30 cellular contexts compared by ENCODE assay signal in the genomic region with DNA sequence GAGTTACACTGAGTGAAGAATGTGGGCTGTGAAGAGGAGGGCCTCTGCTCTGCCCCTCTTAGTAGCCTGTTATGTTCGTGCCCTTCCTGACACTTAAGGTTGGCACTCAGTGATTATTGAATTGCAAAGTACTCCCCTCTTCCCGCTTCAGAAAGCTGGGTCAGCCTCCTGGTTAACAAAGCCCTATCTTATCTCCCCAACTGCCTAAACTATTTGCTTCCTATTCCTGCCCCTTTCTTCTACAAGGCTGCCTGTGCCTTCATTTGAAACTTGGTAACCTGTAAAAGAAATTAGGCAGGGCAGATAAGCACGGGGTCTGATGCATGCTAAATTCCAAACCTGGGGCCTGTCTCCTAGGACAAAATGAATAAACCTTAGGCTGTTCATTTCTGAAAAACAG. TPM values are rescaled to one million over a fixed set of nuclear protein-coding genes. Genes with fewer than 3 reads are reported as not detected.
"Had no signal": no experiment of that assay in that cellular context is flagged by ENCODE, and none has a peak within 500 bp of the region (broad histone marks: within the 10 kb centered on the region; RNA-seq: fewer than 3 reads in every experiment).

No MANE protein-coding gene starts in this region.

- H3K9me3 ChIP-seq: esophagus squamous epithelium, psoas muscle, thyroid gland, upper lobe of right lung had no signal

- H3K27ac Mint-ChIP-seq: activated B cell treated with CpG ODN at 0.5 μM for 24 hours; activated CD8-positive, alpha-beta memory T cell treated with anti-CD3 and anti-CD28 coated beads, Interleukin-2, amount 10 ng/mL, durations not matched to agents 7 days and 5 days; activated CD8-positive, alpha-beta T cell treated with anti-CD3 and anti-CD28 coated beads, Interleukin-2, amount 10 ng/mL, durations not matched to agents 7 days and 5 days; activated naive CD8-positive, alpha-beta T cell; activated T-cell treated with anti-CD3 and anti-CD28 coated beads, Interleukin-2, amount 50 U/mL, for 72 hours; naive thymus-derived CD4-positive, alpha-beta T cell; stimulated activated memory B cell treated with anti-CD40 and anti-IgM and Interleukin-4, amounts not matched to agents 10 μg/mL and 1 μg/mL and 100 μg/mL, for 72 hours; stimulated activated naive CD8-positive, alpha-beta T cell treated with anti-CD3 and anti-CD28 coated beads, Interleukin-15, amount 100 ng/mL, for 72 hours; T-helper 2 cell treated with Interferon-gamma antibody and Interleukin-4, amounts not matched to agents 5 μg/mL and 100 μg/mL, for 36 hours had no signal

- H3K4me1 ChIP-seq: esophagus squamous epithelium, parathyroid adenoma, psoas muscle, thyroid gland, upper lobe of right lung had no signal

- H3K36me3 Mint-ChIP-seq: activated CD8-positive, alpha-beta memory T cell treated with anti-CD3 and anti-CD28 coated beads, Interleukin-2, amount 10 ng/mL, durations not matched to agents 7 days and 5 days; activated naive CD8-positive, alpha-beta T cell; naive thymus-derived CD4-positive, alpha-beta T cell; stimulated activated memory B cell treated with anti-CD40 and anti-IgM and Interleukin-4, amounts not matched to agents 10 μg/mL and 1 μg/mL and 100 μg/mL, for 72 hours had no signal

- H3K79me2 ChIP-seq: parathyroid adenoma had no signal

- H3K4me3 Mint-ChIP-seq: activated B cell treated with CpG ODN at 0.5 μM for 24 hours; activated CD8-positive, alpha-beta memory T cell treated with anti-CD3 and anti-CD28 coated beads, Interleukin-2, amount 10 ng/mL, durations not matched to agents 7 days and 5 days; activated CD8-positive, alpha-beta T cell treated with anti-CD3 and anti-CD28 coated beads, Interleukin-2, amount 10 ng/mL, durations not matched to agents 7 days and 5 days; activated naive CD8-positive, alpha-beta T cell; activated T-cell treated with anti-CD3 and anti-CD28 coated beads, Interleukin-2, amount 50 U/mL, for 72 hours; naive thymus-derived CD4-positive, alpha-beta T cell; neural crest cell; stimulated activated memory B cell treated with anti-CD40 and anti-IgM and Interleukin-4, amounts not matched to agents 10 μg/mL and 1 μg/mL and 100 μg/mL, for 72 hours; stimulated activated naive CD8-positive, alpha-beta T cell treated with anti-CD3 and anti-CD28 coated beads, Interleukin-15, amount 100 ng/mL, for 72 hours; T-helper 2 cell treated with Interferon-gamma antibody and Interleukin-4, amounts not matched to agents 5 μg/mL and 100 μg/mL, for 36 hours had no signal

- H3K4me1 Mint-ChIP-seq: activated B cell treated with CpG ODN at 0.5 μM for 24 hours; activated CD8-positive, alpha-beta memory T cell treated with anti-CD3 and anti-CD28 coated beads, Interleukin-2, amount 10 ng/mL, durations not matched to agents 7 days and 5 days; naive thymus-derived CD4-positive, alpha-beta T cell; stimulated activated memory B cell treated with anti-CD40 and anti-IgM and Interleukin-4, amounts not matched to agents 10 μg/mL and 1 μg/mL and 100 μg/mL, for 72 hours; stimulated activated naive CD8-positive, alpha-beta T cell treated with anti-CD3 and anti-CD28 coated beads, Interleukin-15, amount 100 ng/mL, for 72 hours had no signal

- H3K9me3 Mint-ChIP-seq: activated B cell treated with CpG ODN at 0.5 μM for 24 hours; activated T-cell treated with anti-CD3 and anti-CD28 coated beads, Interleukin-2, amount 50 U/mL, for 72 hours; stimulated activated memory B cell treated with anti-CD40 and anti-IgM and Interleukin-4, amounts not matched to agents 10 μg/mL and 1 μg/mL and 100 μg/mL, for 72 hours; stimulated activated naive CD8-positive, alpha-beta T cell treated with anti-CD3 and anti-CD28 coated beads, Interleukin-15, amount 100 ng/mL, for 72 hours; T-helper 2 cell treated with Interferon-gamma antibody and Interleukin-4, amounts not matched to agents 5 μg/mL and 100 μg/mL, for 36 hours had no signal

- H3K27me3 ChIP-seq: esophagus squamous epithelium, thyroid gland, upper lobe of right lung had no signal

- H3K4me3 ChIP-seq: esophagus squamous epithelium, psoas muscle, smooth muscle cell, thyroid gland, upper lobe of right lung had no signal

- DNase-seq: activated B cell treated with CpG ODN at 0.5 μM for 24 hours; activated CD8-positive, alpha-beta memory T cell treated with anti-CD3 and anti-CD28 coated beads, Interleukin-2, amount 10 ng/mL, durations not matched to agents 7 days and 5 days; activated CD8-positive, alpha-beta T cell treated with anti-CD3 and anti-CD28 coated beads, Interleukin-2, amount 10 ng/mL, durations not matched to agents 7 days and 5 days; activated naive CD4-positive, alpha-beta T cell; activated T-cell treated with anti-CD3 and anti-CD28 coated beads for 4 hours; activated T-cell treated with anti-CD3 and anti-CD28 coated beads, Interleukin-2, amount 50 U/mL, for 72 hours; anterior cingulate cortex; esophagus squamous epithelium; foreskin melanocyte; islet precursor cell; mammary epithelial cell; midbrain; naive thymus-derived CD4-positive, alpha-beta T cell; occipital lobe; psoas muscle; stimulated activated CD4-positive, alpha-beta T cell treated with anti-CD3 and anti-CD28 coated beads, Interleukin-1b, Interleukin-23, amount 100 ng/mL, for 48 hours; stimulated activated CD4-positive, alpha-beta T cell treated with anti-CD3 and anti-CD28 coated beads, Interleukin-4, amount 100 ng/mL, for 4 hours; stimulated activated CD8-positive, alpha-beta memory T cell treated with anti-CD3 and anti-CD28 coated beads, Interleukin-4, amount 100 ng/mL, for 48 hours; stimulated activated naive CD8-positive, alpha-beta T cell treated with anti-CD3 and anti-CD28 coated beads, Interleukin-15, amount 100 ng/mL, for 72 hours; substantia nigra; T-helper 1 cell; thyroid gland; upper lobe of right lung had no signal

- H3K27me3 Mint-ChIP-seq: stimulated activated naive CD8-positive, alpha-beta T cell treated with anti-CD3 and anti-CD28 coated beads, Interleukin-15, amount 100 ng/mL, for 72 hours had no signal

- H3K9ac ChIP-seq: parathyroid adenoma had no signal

- H3K4me2 ChIP-seq: smooth muscle cell had no signal

- H3K36me3 ChIP-seq: esophagus squamous epithelium, thyroid gland, upper lobe of right lung had no signal

- H2AFZ ChIP-seq: parathyroid adenoma had no signal

- ATAC-seq: activated CD8-positive, alpha-beta memory T cell treated with anti-CD3 and anti-CD28 coated beads, Interleukin-2, amount 10 ng/mL, durations not matched to agents 7 days and 5 days; activated CD8-positive, alpha-beta T cell treated with anti-CD3 and anti-CD28 coated beads, Interleukin-2, amount 10 ng/mL, durations not matched to agents 7 days and 5 days; activated T-cell treated with anti-CD3 and anti-CD28 coated beads, Interleukin-2, amount 50 U/mL, for 72 hours; naive thymus-derived CD4-positive, alpha-beta T cell; psoas muscle; stimulated activated memory B cell treated with anti-CD40 and anti-IgM and Interleukin-4, amounts not matched to agents 10 μg/mL and 1 μg/mL and 100 μg/mL, for 72 hours; stimulated activated naive CD8-positive, alpha-beta T cell treated with anti-CD3 and anti-CD28 coated beads, Interleukin-15, amount 100 ng/mL, for 72 hours; upper lobe of right lung had no signal

- H3K27ac ChIP-seq: epithelial cell of prostate, esophagus squamous epithelium, parathyroid adenoma, psoas muscle, thyroid gland, upper lobe of right lung had no signal

RNA-seq across cellular contexts. Expression of a gene that starts 23.1 kb away (rescaled TPM):
- total RNA-seq: activated B cell treated with CpG ODN at 0.5 μM for 24 hours; activated CD8-positive, alpha-beta memory T cell treated with anti-CD3 and anti-CD28 coated beads, Interleukin-2, amount 10 ng/mL, durations not matched to agents 7 days and 5 days; activated CD8-positive, alpha-beta T cell treated with anti-CD3 and anti-CD28 coated beads, Interleukin-2, amount 10 ng/mL, durations not matched to agents 7 days and 5 days; naive thymus-derived CD4-positive, alpha-beta T cell had no signal
